ENCODE assay signal across 17 cellular contexts in genomic region chr7:124781418-124781817, GRCh38. TPM values are rescaled to one million over a fixed set of nuclear protein-coding genes. Genes with fewer than 3 reads are reported as not detected.
A peak's percentile ranks its signal among the peaks of the same experiment; 100 is the strongest.
DNase-seq lines count a peak whose midpoint lies in the region; ATAC-seq and TF ChIP-seq lines count a peak whose summit lies in the region.
"Had no signal": no experiment of that assay in that cellular context is flagged by ENCODE, and none has a peak within 500 bp of the region (broad histone marks: within the 10 kb centered on the region; RNA-seq: fewer than 3 reads in every experiment).

No MANE protein-coding gene starts in this region.

- TF ChIP-seq CTCF in PC-3 (conservative IDR thresholded peaks at IDR 0.05; ENCODE audit: low read depth, low read length) (no peak), mesothelial cell of epicardium (IDR thresholded peaks at IDR 0.05; ENCODE audit: unreplicated experiment) (no peak), upper lobe of right lung (IDR thresholded peaks at IDR 0.05) (no peak)

- no peak overlapping the region for H3K9ac ChIP-seq in PC-3 (ENCODE audit: low read length)

- H3K36me3 ChIP-seq in PC-3 (ENCODE audit: low read depth, low read length) (no peaks in the 10 kb centered on the region; the same call in 1 of the 2 replicates), upper lobe of right lung (no peaks in the 10 kb centered on the region)
- H3K36me3 ChIP-seq: BE2C, HAP-1 had no signal

- CTCF ChIA-PET in PC-3 (lab: Charles Lee): no interaction called here

- H4K20me1 ChIP-seq in PC-3 (ENCODE audit: low read length): no peaks in the 10 kb centered on the region

- H3F3A ChIP-seq in PC-3 (ENCODE audit: low read length, unreplicated experiment): no peaks in the 10 kb centered on the region

- peaks cover 17% of the 10 kb centered on the region for H3K4me1 ChIP-seq in PC-3 (ENCODE audit: insufficient read depth, low read length)
- H3K4me1 ChIP-seq in upper lobe of right lung: no peaks in the 10 kb centered on the region
- H3K4me1 ChIP-seq: A549, Caco-2 had no signal

- intact Hi-C loops in PC-3 (cut with micrococcal nuclease): loop anchor here (5.0 kb wide), 1 partner anchor 459 kb away; no protein-coding TSS in a partner anchor
- intact Hi-C loops in upper lobe of right lung (cut with DNase I): no loop called here

- POLR2A ChIA-PET in PC-3 (lab: Charles Lee; ENCODE audit: unreplicated experiment): no interaction called here

- no peaks in the 10 kb centered on the region for H3K27me3 ChIP-seq in PC-3 (ENCODE audit: low read length)
- H3K27me3 ChIP-seq in upper lobe of right lung: no peaks in the 10 kb centered on the region
- H3K27me3 ChIP-seq: BE2C had no signal

- peak overlapping the region; percentile 37 for H3K27ac ChIP-seq in PC-3 (ENCODE audit: low read length)
- H3K27ac ChIP-seq in upper lobe of right lung: no peak overlapping the region
- H3K27ac ChIP-seq: A549, HL-60 had no signal

- BruUV-seq in PC-3 (replicated peaks; lab: Mats Ljungman, UMichigan): no TSS peak

- H3K4me3 ChIP-seq in PC-3 (ENCODE audit: low read length): no peak overlapping the region
- H3K4me3 ChIP-seq in upper lobe of right lung: no peak overlapping the region
- H3K4me3 ChIP-seq: A549, HAP-1 had no signal

- H3K4me3 Mint-ChIP-seq in mesothelial cell of epicardium: no peak overlapping the region
- H3K4me3 Mint-ChIP-seq: CD14-positive monocyte; CD8-positive, alpha-beta T cell had no signal

- H3K36me3 Mint-ChIP-seq in mesothelial cell of epicardium: no peaks in the 10 kb centered on the region
- H3K36me3 Mint-ChIP-seq: CD14-positive monocyte; CD8-positive, alpha-beta T cell had no signal

- no peak overlapping the region for H2AFZ ChIP-seq in PC-3 (ENCODE audit: low read length)

- DNase-seq in PC-3 (peak; percentile 34), kidney tubule cell (ENCODE audit: low spot score) (peak; percentile 53), mesothelial cell of epicardium (ENCODE audit: low spot score in 2 of 2, unreplicated experiment in 2 of 2) (no peak), upper lobe of right lung (no peak), C1 segment of cervical spinal cord (lab: John Stamatoyannopoulos, UW) (no peak), NCI-H2196 (lab: John Stamatoyannopoulos, UW; ENCODE audit: unreplicated experiment) (no peak)
- DNase-seq: BE2C; Caco-2; CD8-positive, alpha-beta T cell; GOT3; KBM-7 had no signal

- no peaks in the 10 kb centered on the region for H3K79me2 ChIP-seq in PC-3 (ENCODE audit: low read length)

- H3K4me2 ChIP-seq in PC-3 (ENCODE audit: low read length): no peak overlapping the region
- H3K4me2 ChIP-seq: A549 had no signal

- H3K9me2 ChIP-seq in PC-3 (replicated peaks; ENCODE audit: low read length): no peaks in the 10 kb centered on the region

- H3K27me3 Mint-ChIP-seq in mesothelial cell of epicardium (ENCODE audit: low read depth): no peaks in the 10 kb centered on the region

- ATAC-seq in PC-3 (peak; percentile 69), upper lobe of right lung (peak; percentile 76), GM18511 (IDR thresholded peaks at IDR 0.05; ENCODE audit: unreplicated experiment) (no peak), HG02981 (IDR thresholded peaks at IDR 0.05; ENCODE audit: unreplicated experiment) (no peak)
- ATAC-seq: A549; CD8-positive, alpha-beta T cell had no signal

- H3K9me3 ChIP-seq in PC-3 (ENCODE audit: low read length): peaks cover 8% of the 10 kb centered on the region; the same call in 1 of the 2 replicates
- no peaks in the 10 kb centered on the region for H3K9me3 ChIP-seq in upper lobe of right lung
- H3K9me3 ChIP-seq: A549, BE2C, Caco-2, HAP-1 had no signal

- H3K4me1 Mint-ChIP-seq in mesothelial cell of epicardium: peaks cover 14% of the 10 kb centered on the region
- H3K4me1 Mint-ChIP-seq: CD14-positive monocyte had no signal

- H3K27ac Mint-ChIP-seq in mesothelial cell of epicardium: peak overlapping the region; percentile 36
- H3K27ac Mint-ChIP-seq: CD8-positive, alpha-beta T cell had no signal

- H3K9me3 Mint-ChIP-seq in mesothelial cell of epicardium: no peaks in the 10 kb centered on the region
- H3K9me3 Mint-ChIP-seq: CD14-positive monocyte; CD8-positive, alpha-beta T cell had no signal

RNA-seq across cellular contexts. Expression of gene GPR37, which starts 15.8 kb away (rescaled TPM):
- total RNA-seq in PC-3 (2014; rRNA removed) (10.5 and 14.3 TPM in 2 replicates), mesothelial cell of epicardium (4.7 to 5.0 TPM (median 4.8 TPM) in 3 replicates), upper lobe of right lung (0.96 TPM)
- total RNA-seq: CD8-positive, alpha-beta T cell had no signal

Comparison
In these comparisons a context has a peak if more than half of its experiments do, and no peak if none do; other contexts are left out.
1. ATAC-seq: peak in PC-3 (single experiment) and upper lobe of right lung (single experiment); none in GM18511 (single experiment) and HG02981 (single experiment).
2. DNase-seq: peak in PC-3 (single experiment) and kidney tubule cell (single experiment); none in mesothelial cell of epicardium (0 of 2), upper lobe of right lung (single experiment), C1 segment of cervical spinal cord (0 of 14) and NCI-H2196 (single experiment).